ENCODE assay signal across 1 cellular context in genomic region chr11:19913236-19913892, GRCh38.
TF ChIP-seq lines count a peak whose summit lies in the region.

No MANE protein-coding gene starts in this region.

TF ChIP-seq in IMR-90, 13 proteins besides CTCF, POLR2A, EP300 and RAD21 (continued from another document):
- TF ChIP-seq USF2 (IDR thresholded peaks at IDR 0.05; ENCODE audit: low read depth, low read length) (no peak), MAZ (IDR thresholded peaks at IDR 0.05; ENCODE audit: borderline replicate concordance, low read depth, low read length) (no peak), FOS (IDR thresholded peaks at IDR 0.05; ENCODE audit: low read depth, low read length) (no peak)
